8 cellular contexts compared by ENCODE assay signal in genomic region chr6:28081486-28081751, GRCh38.
A peak's percentile ranks its signal among the peaks of the same experiment; 100 is the strongest.
DNase-seq lines count a peak whose midpoint lies in the region; ATAC-seq, FAIRE-seq and TF ChIP-seq lines count a peak whose summit lies in the region.

No MANE protein-coding gene starts in this region.

- no peak for TF ChIP-seq POLR2A in H54 (IDR thresholded peaks at IDR 0.05; ENCODE audit: low read depth, low read length)

- peak; percentile 27 for DNase-seq in activated naive CD8-positive, alpha-beta T cell treated with anti-CD3 and anti-CD28 coated beads, Interleukin-2, amount 50 U/mL, for 24 hours
- peak in 1 of 2 donors; percentile 28 for DNase-seq in stimulated activated naive CD8-positive, alpha-beta T cell treated with anti-CD3 and anti-CD28 coated beads, Interleukin-15, amount 100 ng/mL, for 72 hours
- no peak for DNase-seq in DMS53 (lab: John Stamatoyannopoulos, UW)
- no peak for DNase-seq in H54 (ENCODE audit: insufficient read length, low spot score)

- no peaks in the 10 kb centered on the region for H4K20me1 ChIP-seq in KMS-11 (ENCODE audit: insufficient read depth)

- H3K9me3 ChIP-seq in iPS-20b (ENCODE audit: insufficient read depth, low read depth, low read length) = no peaks in the 10 kb centered on the region

- H3K4me3 ChIP-seq in GM08714 (ENCODE audit: low read length) (peak overlapping the region; percentile 71), KMS-11 (IDR thresholded peaks at IDR 0.05; ENCODE audit: insufficient read depth, low read depth, low read length) (no peak overlapping the region), iPS-20b (ENCODE audit: low read length) (peak overlapping the region; percentile 94)

- no peaks in the 10 kb centered on the region for H3K27me3 Mint-ChIP-seq in activated naive CD8-positive, alpha-beta T cell treated with anti-CD3 and anti-CD28 coated beads, Interleukin-2, amount 50 U/mL, for 24 hours
- H3K27me3 Mint-ChIP-seq in stimulated activated naive CD8-positive, alpha-beta T cell treated with anti-CD3 and anti-CD28 coated beads, Interleukin-15, amount 100 ng/mL, for 72 hours = no peaks in the 10 kb centered on the region

- H3K4me1 ChIP-seq in KMS-11 (ENCODE audit: low read depth, poor library complexity, severe bottlenecking) (peaks cover 12% of the 10 kb centered on the region), iPS-20b (ENCODE audit: insufficient read depth, low read length) (no peaks in the 10 kb centered on the region)

- H3K27ac Mint-ChIP-seq in activated naive CD8-positive, alpha-beta T cell treated with anti-CD3 and anti-CD28 coated beads, Interleukin-2, amount 50 U/mL, for 24 hours = peak overlapping the region; percentile 98
- H3K27ac Mint-ChIP-seq in stimulated activated naive CD8-positive, alpha-beta T cell treated with anti-CD3 and anti-CD28 coated beads, Interleukin-15, amount 100 ng/mL, for 72 hours = peak overlapping the region; percentile 89 to 98

- H3K27me3 ChIP-seq in KMS-11 (ENCODE audit: insufficient read depth, low read depth) (no peaks in the 10 kb centered on the region), iPS-20b (ENCODE audit: insufficient read depth, low read length) (no peaks in the 10 kb centered on the region; the same call in 1 of the 2 replicates)

- H3K4me2 ChIP-seq in KMS-11 = peak overlapping the region; percentile 66

- peaks cover 46% of the 10 kb centered on the region for H3K4me1 Mint-ChIP-seq in activated naive CD8-positive, alpha-beta T cell treated with anti-CD3 and anti-CD28 coated beads, Interleukin-2, amount 50 U/mL, for 24 hours
- peaks cover 25% of the 10 kb centered on the region for H3K4me1 Mint-ChIP-seq in stimulated activated naive CD8-positive, alpha-beta T cell treated with anti-CD3 and anti-CD28 coated beads, Interleukin-15, amount 100 ng/mL, for 72 hours

- peaks cover 39% of the 10 kb centered on the region for H3K36me3 Mint-ChIP-seq in activated naive CD8-positive, alpha-beta T cell treated with anti-CD3 and anti-CD28 coated beads, Interleukin-2, amount 50 U/mL, for 24 hours (ENCODE audit: low read depth)

- H3K79me2 ChIP-seq in KMS-11 (ENCODE audit: insufficient read depth, low read depth) = no peaks in the 10 kb centered on the region

- no peaks in the 10 kb centered on the region for H3K36me3 ChIP-seq in KMS-11 (ENCODE audit: insufficient read depth)
- peaks cover 26% of the 10 kb centered on the region for H3K36me3 ChIP-seq in iPS-20b (ENCODE audit: insufficient read depth, low read depth, low read length)

- peak overlapping the region; percentile 72 for H3K27ac ChIP-seq in KMS-11
- no peak overlapping the region for H3K27ac ChIP-seq in iPS-20b (ENCODE audit: low read length)

- peak overlapping the region; percentile 86 for H2AFZ ChIP-seq in KMS-11 (ENCODE audit: low read depth)

- H3K4me3 Mint-ChIP-seq in activated naive CD8-positive, alpha-beta T cell treated with anti-CD3 and anti-CD28 coated beads, Interleukin-2, amount 50 U/mL, for 24 hours = peak overlapping the region; percentile 97
- peak overlapping the region; percentile 80 to 90 for H3K4me3 Mint-ChIP-seq in stimulated activated naive CD8-positive, alpha-beta T cell treated with anti-CD3 and anti-CD28 coated beads, Interleukin-15, amount 100 ng/mL, for 72 hours

- H3K9ac ChIP-seq in KMS-11 = peak overlapping the region; percentile 72
- H3K9ac ChIP-seq in iPS-20b (ENCODE audit: low read depth, low read length) = peak overlapping the region; percentile 85

- ATAC-seq in GM21529 (IDR thresholded peaks at IDR 0.05; ENCODE audit: unreplicated experiment) = peak; percentile 57
- peak; percentile 56 for ATAC-seq in activated naive CD8-positive, alpha-beta T cell treated with anti-CD3 and anti-CD28 coated beads, Interleukin-2, amount 50 U/mL, for 24 hours
- ATAC-seq in stimulated activated naive CD8-positive, alpha-beta T cell treated with anti-CD3 and anti-CD28 coated beads, Interleukin-15, amount 100 ng/mL, for 72 hours = peak; percentile 55

- no peak for TF ChIP-seq CTCF in KMS-11 (conservative IDR thresholded peaks at IDR 0.05; ENCODE audit: low read depth, low read length)

- peaks cover 5% of the 10 kb centered on the region for H3K9me3 Mint-ChIP-seq in activated naive CD8-positive, alpha-beta T cell treated with anti-CD3 and anti-CD28 coated beads, Interleukin-2, amount 50 U/mL, for 24 hours
- peaks cover 0 to 10% of the 10 kb centered on the region in 2 donors for H3K9me3 Mint-ChIP-seq in stimulated activated naive CD8-positive, alpha-beta T cell treated with anti-CD3 and anti-CD28 coated beads, Interleukin-15, amount 100 ng/mL, for 72 hours

- no peak for FAIRE-seq in H54 (lab: Jason Lieb, UNC)
